ENCODE assay signal across 34 cellular contexts in genomic region chr13:43309301-43309700, GRCh38.
"Had no signal": no experiment of that assay in that cellular context is flagged by ENCODE, and none has a peak within 500 bp of the region (broad histone marks: within the 10 kb centered on the region; RNA-seq: fewer than 3 reads in every experiment).

No MANE protein-coding gene starts in this region.

- H3K27ac ChIP-seq: body of pancreas, cardiac muscle cell, gastrocnemius medialis, hepatocyte, neutrophil, ovary, prostate gland, stomach, thyroid gland, upper lobe of left lung, vagina, WERI-Rb-1 had no signal

- H3K27ac Mint-ChIP-seq: activated CD4-positive, alpha-beta memory T cell treated with anti-CD3 and anti-CD28 coated beads for 36 hours; activated CD4-positive, alpha-beta T cell treated with anti-CD3 and anti-CD28 coated beads, Interleukin-2, amount 10 ng/mL, durations not matched to agents 24 days and 14 days; naive B cell; nephron progenitor cell; stimulated activated naive B cell treated with anti-CD40 and anti-IgM and Interleukin-4, amounts not matched to agents 10 μg/mL and 1 μg/mL and 100 μg/mL, for 72 hours had no signal

- H3K79me2 ChIP-seq: hepatocyte had no signal

- H3K4me3 Mint-ChIP-seq: activated CD4-positive, alpha-beta memory T cell treated with anti-CD3 and anti-CD28 coated beads for 36 hours; activated CD4-positive, alpha-beta T cell treated with anti-CD3 and anti-CD28 coated beads, Interleukin-2, amount 10 ng/mL, durations not matched to agents 24 days and 14 days; nephron progenitor cell; stimulated activated naive B cell treated with anti-CD40 and anti-IgM and Interleukin-4, amounts not matched to agents 10 μg/mL and 1 μg/mL and 100 μg/mL, for 72 hours had no signal

- H3K36me3 Mint-ChIP-seq: activated CD4-positive, alpha-beta memory T cell treated with anti-CD3 and anti-CD28 coated beads for 36 hours; naive B cell; stimulated activated naive B cell treated with anti-CD40 and anti-IgM and Interleukin-4, amounts not matched to agents 10 μg/mL and 1 μg/mL and 100 μg/mL, for 72 hours had no signal

- DNase-seq: activated CD4-positive, alpha-beta memory T cell treated with anti-CD3 and anti-CD28 coated beads for 36 hours; activated CD4-positive, alpha-beta T cell treated with anti-CD3 and anti-CD28 coated beads, Interleukin-2, amount 10 ng/mL, durations not matched to agents 24 days and 14 days; activated CD8-positive, alpha-beta memory T cell treated with anti-CD3 and anti-CD28 coated beads, Interleukin-2, amount 50 U/mL, for 4 hours; activated gamma-delta T cell; activated naive CD4-positive, alpha-beta T cell treated with anti-CD3 and anti-CD28 coated beads, Interleukin-2, amount 50 U/mL, for 16 hours; activated T-cell treated with anti-CD3 and anti-CD28 coated beads, Interleukin-2, amount 50 U/mL, for 1 hour; anterior cingulate cortex; body of pancreas; cerebellar nuclear complex; cortex of kidney; gastrocnemius medialis; glutamatergic neuron; left cardiac atrium; left ventricle myocardium superior; mammary epithelial cell; naive B cell; nephron progenitor cell; ovary; retina; stimulated activated CD4-positive, alpha-beta T cell treated with anti-CD3 and anti-CD28 coated beads, Interleukin-15, amount 100 ng/mL, for 24 hours; stimulated activated CD4-positive, alpha-beta T cell treated with anti-CD3 and anti-CD28 coated beads, Interleukin-2, amount 100 ng/mL, for 24 hours; stimulated activated naive B cell treated with anti-CD40 and anti-IgM and Interleukin-4, amounts not matched to agents 10 μg/mL and 1 μg/mL and 100 μg/mL, for 72 hours; stomach; thyroid gland; upper lobe of left lung; WERI-Rb-1 had no signal

- H2AFZ ChIP-seq: hepatocyte had no signal

- FAIRE-seq: keratinocyte had no signal

- H3K4me1 Mint-ChIP-seq: activated CD4-positive, alpha-beta T cell treated with anti-CD3 and anti-CD28 coated beads, Interleukin-2, amount 10 ng/mL, durations not matched to agents 24 days and 14 days had no signal

- H3K27me3 Mint-ChIP-seq: naive B cell had no signal

- H3K9me3 Mint-ChIP-seq: activated CD4-positive, alpha-beta memory T cell treated with anti-CD3 and anti-CD28 coated beads for 36 hours; activated CD4-positive, alpha-beta T cell treated with anti-CD3 and anti-CD28 coated beads, Interleukin-2, amount 10 ng/mL, durations not matched to agents 24 days and 14 days; naive B cell; nephron progenitor cell; stimulated activated naive B cell treated with anti-CD40 and anti-IgM and Interleukin-4, amounts not matched to agents 10 μg/mL and 1 μg/mL and 100 μg/mL, for 72 hours had no signal

- H3K27me3 ChIP-seq: body of pancreas, cardiac muscle cell, gastrocnemius medialis, hepatocyte, neutrophil, ovary, stomach, thyroid gland, upper lobe of left lung, vagina had no signal

- ATAC-seq: activated CD4-positive, CD25-positive, alpha-beta regulatory T cell treated with anti-CD3 and anti-CD28 coated beads, Interleukin-2, amount 50 U/mL, for 24 hours; body of pancreas; gastrocnemius medialis; left cardiac atrium; left ventricle myocardium superior; sciatic nerve; stimulated activated naive B cell treated with anti-CD40 and anti-IgM and Interleukin-4, amounts not matched to agents 10 μg/mL and 1 μg/mL and 100 μg/mL, for 72 hours had no signal

- H3K9me3 ChIP-seq: body of pancreas, gastrocnemius medialis, neutrophil, ovary, prostate gland, stomach, thyroid gland, upper lobe of left lung, vagina had no signal

- H3K4me3 ChIP-seq: body of pancreas, cardiac muscle cell, gastrocnemius medialis, hepatocyte, ovary, prostate gland, stomach, thyroid gland, upper lobe of left lung, vagina had no signal

- H3K36me3 ChIP-seq: cardiac muscle cell, gastrocnemius medialis, neutrophil, ovary, prostate gland, stomach, thyroid gland, upper lobe of left lung, vagina, WERI-Rb-1 had no signal

- H3K4me2 ChIP-seq: hepatocyte had no signal
